1 cellular context compared by ENCODE assay signal in the genomic region with DNA sequence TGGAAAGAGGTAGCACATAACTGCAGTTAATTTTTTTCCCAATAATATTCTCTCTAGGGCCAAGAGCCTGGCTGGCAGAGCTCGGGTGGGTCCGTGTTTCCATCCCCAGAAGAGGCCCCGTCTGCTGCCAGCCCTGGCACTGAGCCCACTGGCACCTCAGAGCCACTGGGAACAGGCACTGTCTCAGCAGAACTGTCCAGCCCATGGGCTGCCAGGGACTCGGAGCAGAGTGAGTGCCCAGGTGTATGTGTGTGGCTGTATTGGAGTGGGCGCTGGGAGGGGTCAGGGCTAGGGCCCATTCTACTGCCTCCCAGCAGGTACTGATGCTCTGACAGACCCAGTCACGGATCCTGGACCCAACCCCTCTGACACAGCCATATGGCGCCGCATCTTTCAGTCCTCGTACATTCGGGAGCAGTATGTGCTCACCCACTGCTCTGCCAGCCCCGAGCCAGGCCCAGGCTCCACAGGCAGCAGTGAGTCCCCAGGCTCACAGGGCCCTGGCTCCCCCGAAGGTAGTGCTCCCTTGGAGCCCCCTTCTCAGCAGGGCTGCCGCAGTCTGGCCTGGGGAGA.
TF ChIP-seq lines count a peak whose summit lies in the region.

No MANE protein-coding gene starts in this region.

TF ChIP-seq in SK-N-SH treated with all-trans-retinoic acid at 6 μM for 48 hours, 23 proteins besides CTCF, POLR2A, EP300 and RAD21 (continued from another document):
- TF ChIP-seq, protein P1, sequence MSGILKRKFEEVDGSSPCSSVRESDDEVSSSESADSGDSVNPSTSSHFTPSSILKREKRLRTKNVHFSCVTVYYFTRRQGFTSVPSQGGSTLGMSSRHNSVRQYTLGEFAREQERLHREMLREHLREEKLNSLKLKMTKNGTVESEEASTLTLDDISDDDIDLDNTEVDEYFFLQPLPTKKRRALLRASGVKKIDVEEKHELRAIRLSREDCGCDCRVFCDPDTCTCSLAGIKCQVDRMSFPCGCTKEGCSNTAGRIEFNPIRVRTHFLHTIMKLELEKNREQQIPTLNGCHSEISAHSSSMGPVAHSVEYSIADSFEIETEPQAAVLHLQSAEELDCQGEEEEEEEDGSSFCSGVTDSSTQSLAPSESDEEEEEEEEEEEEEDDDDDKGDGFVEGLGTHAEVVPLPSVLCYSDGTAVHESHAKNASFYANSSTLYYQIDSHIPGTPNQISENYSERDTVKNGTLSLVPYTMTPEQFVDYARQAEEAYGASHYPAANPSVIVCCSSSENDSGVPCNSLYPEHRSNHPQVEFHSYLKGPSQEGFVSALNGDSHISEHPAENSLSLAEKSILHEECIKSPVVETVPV (CRISPR knock-in tag; IDR thresholded peaks at IDR 0.05) = no peak
TF ChIP-seq in SK-N-SH treated with all-trans-retinoic acid at 6 μM for 48 hours: peak in this region for 0.
